Comparison of ENCODE assay signal across 1 cellular context in the genomic region with DNA sequence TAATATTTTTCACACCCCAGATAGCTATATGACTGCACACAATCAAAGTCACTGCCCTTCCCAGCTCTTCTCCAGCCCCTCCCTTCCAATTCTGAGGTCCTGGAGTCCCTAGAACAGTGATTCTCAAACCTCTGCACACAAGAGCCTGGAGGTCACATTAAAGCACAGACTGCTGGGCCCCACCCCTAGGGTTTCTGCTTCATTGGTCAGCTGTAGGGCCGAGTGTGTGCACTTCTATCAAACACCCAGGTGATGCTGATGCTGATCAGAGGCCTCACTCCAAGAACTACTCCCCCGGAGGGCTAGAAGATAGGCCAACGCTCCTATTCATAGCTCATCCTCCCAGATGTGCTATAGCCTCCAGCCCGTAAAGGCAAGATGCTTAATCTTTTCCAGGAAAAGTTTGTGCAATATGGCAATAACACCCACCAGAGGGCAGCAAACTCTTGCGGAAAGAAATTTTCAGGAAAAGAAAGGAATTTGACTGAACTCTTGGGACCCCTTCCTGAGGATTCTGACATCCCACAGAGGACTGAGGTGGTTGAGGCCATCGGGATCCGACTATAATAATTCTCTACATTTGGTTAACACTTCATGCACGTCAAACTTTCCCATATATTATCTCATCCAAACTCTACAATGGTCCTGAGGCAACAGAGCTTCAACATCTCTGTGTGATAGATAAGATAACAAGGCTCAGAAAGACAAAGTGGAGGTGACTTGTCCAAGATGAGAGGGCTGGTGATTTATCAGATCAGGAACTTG.
TF ChIP-seq lines count a peak whose summit lies in the region.

No MANE protein-coding gene starts in this region.

TF ChIP-seq in K562, 482 proteins besides CTCF, POLR2A, EP300 and RAD21 (continued from another document):
- TF ChIP-seq, protein P1, sequence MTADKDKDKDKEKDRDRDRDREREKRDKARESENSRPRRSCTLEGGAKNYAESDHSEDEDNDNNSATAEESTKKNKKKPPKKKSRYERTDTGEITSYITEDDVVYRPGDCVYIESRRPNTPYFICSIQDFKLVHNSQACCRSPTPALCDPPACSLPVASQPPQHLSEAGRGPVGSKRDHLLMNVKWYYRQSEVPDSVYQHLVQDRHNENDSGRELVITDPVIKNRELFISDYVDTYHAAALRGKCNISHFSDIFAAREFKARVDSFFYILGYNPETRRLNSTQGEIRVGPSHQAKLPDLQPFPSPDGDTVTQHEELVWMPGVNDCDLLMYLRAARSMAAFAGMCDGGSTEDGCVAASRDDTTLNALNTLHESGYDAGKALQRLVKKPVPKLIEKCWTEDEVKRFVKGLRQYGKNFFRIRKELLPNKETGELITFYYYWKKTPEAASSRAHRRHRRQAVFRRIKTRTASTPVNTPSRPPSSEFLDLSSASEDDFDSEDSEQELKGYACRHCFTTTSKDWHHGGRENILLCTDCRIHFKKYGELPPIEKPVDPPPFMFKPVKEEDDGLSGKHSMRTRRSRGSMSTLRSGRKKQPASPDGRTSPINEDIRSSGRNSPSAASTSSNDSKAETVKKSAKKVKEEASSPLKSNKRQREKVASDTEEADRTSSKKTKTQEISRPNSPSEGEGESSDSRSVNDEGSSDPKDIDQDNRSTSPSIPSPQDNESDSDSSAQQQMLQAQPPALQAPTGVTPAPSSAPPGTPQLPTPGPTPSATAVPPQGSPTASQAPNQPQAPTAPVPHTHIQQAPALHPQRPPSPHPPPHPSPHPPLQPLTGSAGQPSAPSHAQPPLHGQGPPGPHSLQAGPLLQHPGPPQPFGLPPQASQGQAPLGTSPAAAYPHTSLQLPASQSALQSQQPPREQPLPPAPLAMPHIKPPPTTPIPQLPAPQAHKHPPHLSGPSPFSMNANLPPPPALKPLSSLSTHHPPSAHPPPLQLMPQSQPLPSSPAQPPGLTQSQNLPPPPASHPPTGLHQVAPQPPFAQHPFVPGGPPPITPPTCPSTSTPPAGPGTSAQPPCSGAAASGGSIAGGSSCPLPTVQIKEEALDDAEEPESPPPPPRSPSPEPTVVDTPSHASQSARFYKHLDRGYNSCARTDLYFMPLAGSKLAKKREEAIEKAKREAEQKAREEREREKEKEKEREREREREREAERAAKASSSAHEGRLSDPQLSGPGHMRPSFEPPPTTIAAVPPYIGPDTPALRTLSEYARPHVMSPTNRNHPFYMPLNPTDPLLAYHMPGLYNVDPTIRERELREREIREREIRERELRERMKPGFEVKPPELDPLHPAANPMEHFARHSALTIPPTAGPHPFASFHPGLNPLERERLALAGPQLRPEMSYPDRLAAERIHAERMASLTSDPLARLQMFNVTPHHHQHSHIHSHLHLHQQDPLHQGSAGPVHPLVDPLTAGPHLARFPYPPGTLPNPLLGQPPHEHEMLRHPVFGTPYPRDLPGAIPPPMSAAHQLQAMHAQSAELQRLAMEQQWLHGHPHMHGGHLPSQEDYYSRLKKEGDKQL (CRISPR knock-in tag; IDR thresholded peaks at IDR 0.05; ENCODE audit: borderline replicate concordance), result no peak
- TF ChIP-seq HNRNPH1 (optimal IDR thresholded peaks at IDR 0.05; ENCODE audit: low read depth, low read length), result no peak
- TF ChIP-seq SMC3 (conservative IDR thresholded peaks at IDR 0.05; ENCODE audit: insufficient read depth, low read depth, low read length), result peak; percentile 74
- 0 out of 2 replicates have a peak, but pooled peaks have one; percentile 5 for TF ChIP-seq KLF16 (IDR thresholded peaks at IDR 0.05)
- TF ChIP-seq BCL6 (CRISPR knock-in tag; IDR thresholded peaks at IDR 0.05), result no peak
- TF ChIP-seq CEBPB (tag; IDR thresholded peaks at IDR 0.05), result peak; percentile 78
- TF ChIP-seq, protein P2, sequence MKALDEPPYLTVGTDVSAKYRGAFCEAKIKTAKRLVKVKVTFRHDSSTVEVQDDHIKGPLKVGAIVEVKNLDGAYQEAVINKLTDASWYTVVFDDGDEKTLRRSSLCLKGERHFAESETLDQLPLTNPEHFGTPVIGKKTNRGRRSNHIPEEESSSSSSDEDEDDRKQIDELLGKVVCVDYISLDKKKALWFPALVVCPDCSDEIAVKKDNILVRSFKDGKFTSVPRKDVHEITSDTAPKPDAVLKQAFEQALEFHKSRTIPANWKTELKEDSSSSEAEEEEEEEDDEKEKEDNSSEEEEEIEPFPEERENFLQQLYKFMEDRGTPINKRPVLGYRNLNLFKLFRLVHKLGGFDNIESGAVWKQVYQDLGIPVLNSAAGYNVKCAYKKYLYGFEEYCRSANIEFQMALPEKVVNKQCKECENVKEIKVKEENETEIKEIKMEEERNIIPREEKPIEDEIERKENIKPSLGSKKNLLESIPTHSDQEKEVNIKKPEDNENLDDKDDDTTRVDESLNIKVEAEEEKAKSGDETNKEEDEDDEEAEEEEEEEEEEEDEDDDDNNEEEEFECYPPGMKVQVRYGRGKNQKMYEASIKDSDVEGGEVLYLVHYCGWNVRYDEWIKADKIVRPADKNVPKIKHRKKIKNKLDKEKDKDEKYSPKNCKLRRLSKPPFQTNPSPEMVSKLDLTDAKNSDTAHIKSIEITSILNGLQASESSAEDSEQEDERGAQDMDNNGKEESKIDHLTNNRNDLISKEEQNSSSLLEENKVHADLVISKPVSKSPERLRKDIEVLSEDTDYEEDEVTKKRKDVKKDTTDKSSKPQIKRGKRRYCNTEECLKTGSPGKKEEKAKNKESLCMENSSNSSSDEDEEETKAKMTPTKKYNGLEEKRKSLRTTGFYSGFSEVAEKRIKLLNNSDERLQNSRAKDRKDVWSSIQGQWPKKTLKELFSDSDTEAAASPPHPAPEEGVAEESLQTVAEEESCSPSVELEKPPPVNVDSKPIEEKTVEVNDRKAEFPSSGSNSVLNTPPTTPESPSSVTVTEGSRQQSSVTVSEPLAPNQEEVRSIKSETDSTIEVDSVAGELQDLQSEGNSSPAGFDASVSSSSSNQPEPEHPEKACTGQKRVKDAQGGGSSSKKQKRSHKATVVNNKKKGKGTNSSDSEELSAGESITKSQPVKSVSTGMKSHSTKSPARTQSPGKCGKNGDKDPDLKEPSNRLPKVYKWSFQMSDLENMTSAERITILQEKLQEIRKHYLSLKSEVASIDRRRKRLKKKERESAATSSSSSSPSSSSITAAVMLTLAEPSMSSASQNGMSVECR (CRISPR knock-in tag; IDR thresholded peaks at IDR 0.05), result no peak
- peak; percentile 39; the same call in 1 of the 2 replicates for TF ChIP-seq STAT5A (IDR thresholded peaks at IDR 0.05; ENCODE audit: borderline replicate concordance, low read length)
